Comparison of ENCODE assay signal across 8 cellular contexts in genomic region chr14:22837750-22838538, GRCh38.
A peak's percentile ranks its signal among the peaks of the same experiment; 100 is the strongest.
DNase-seq lines count a peak whose midpoint lies in the region; ATAC-seq lines count a peak whose summit lies in the region.

No MANE protein-coding gene starts in this region.

- H3K36me3 ChIP-seq in ACC112 (ENCODE audit: insufficient read depth, low read length) (peaks cover 4% of the 10 kb centered on the region; the same call in 1 of the 2 replicates), muscle layer of duodenum (ENCODE audit: control insufficient read depth in 1 of 2, insufficient read depth in 2 of 2, low read length in 2 of 2) (peaks cover 24 to 51% of the 10 kb centered on the region in 2 donors)

- H3K4me3 ChIP-seq in ACC112 (ENCODE audit: low read depth, low read length) (peak overlapping the region; percentile 91), muscle layer of duodenum (ENCODE audit: low read depth in 1 of 2, low read length in 2 of 2) (peak overlapping the region; percentile 90 to 92)

- H3K4me1 ChIP-seq in ACC112 (ENCODE audit: control insufficient read depth, insufficient read depth, low read length, unreplicated experiment), result peaks cover 28% of the 10 kb centered on the region
- H3K4me1 ChIP-seq in muscle layer of duodenum (ENCODE audit: control insufficient read depth in 1 of 2, insufficient read depth in 2 of 2, low read length in 2 of 2), result peaks cover 15 to 35% of the 10 kb centered on the region in 2 donors

- no peaks in the 10 kb centered on the region for H3K27me3 ChIP-seq in ACC112 (ENCODE audit: insufficient read depth, low read length)
- no peaks in the 10 kb centered on the region for H3K27me3 ChIP-seq in muscle layer of duodenum (ENCODE audit: low read depth, low read length)

- H3K79me2 ChIP-seq in ACC112 (ENCODE audit: control insufficient read depth, insufficient read depth, low read length, unreplicated experiment), result peaks cover 70% of the 10 kb centered on the region

- H3K9me3 ChIP-seq in muscle layer of duodenum (ENCODE audit: control insufficient read depth in 1 of 2, low read length in 2 of 2), result no peaks in the 10 kb centered on the region

- H3K27ac ChIP-seq in ACC112 (ENCODE audit: low read depth, low read length) (peak overlapping the region; percentile 88), epithelial cell of prostate (peak overlapping the region; percentile 98), muscle layer of duodenum (ENCODE audit: low read length) (peak overlapping the region; percentile 96)

- ATAC-seq in HG03280 (IDR thresholded peaks at IDR 0.05; ENCODE audit: unreplicated experiment), result no peak
- ATAC-seq in GM19324 (IDR thresholded peaks at IDR 0.05; ENCODE audit: low FRiP score, unreplicated experiment), result no peak

- peak; percentile 35 for DNase-seq in NCI-H226
- no peak for DNase-seq in epithelial cell of prostate (ENCODE audit: low read depth, low spot score)
- no peak for DNase-seq in AML-193 (lab: John Stamatoyannopoulos, UW)
- DNase-seq in DMS114 treated with DMSO at 0.1 percent for 48 hours (lab: John Stamatoyannopoulos, UW; ENCODE audit: unreplicated experiment), result no peak

- peak overlapping the region; percentile 57 for H2AFZ ChIP-seq in ACC112 (ENCODE audit: low read length, unreplicated experiment)
